8 cellular contexts compared by ENCODE assay signal in genomic region chr5:143887302-143887638, GRCh38.
DNase-seq lines count a peak whose midpoint lies in the region; ATAC-seq and TF ChIP-seq lines count a peak whose summit lies in the region.

No MANE protein-coding gene starts in this region.

- H3K4me1 ChIP-seq in psoas muscle: peaks cover 27% of the 10 kb centered on the region

- H3K9me3 ChIP-seq in psoas muscle: no peaks in the 10 kb centered on the region

- peak; percentile 34 for DNase-seq in HCEC 1CT
- DNase-seq in NCI-H446 (lab: John Stamatoyannopoulos, UW): peak; percentile 85 to 95
- peak; percentile 65 for DNase-seq in fibroblast of gingiva (ENCODE audit: low read depth)
- peak; percentile 32 to 54 for DNase-seq in psoas muscle
- no peak for DNase-seq in H7
- DNase-seq in activated T-cell treated with anti-CD3 and anti-CD28 coated beads, Interleukin-2, amount 50 U/mL, for 48 hours: no peak
- DNase-seq in HT-29 (ENCODE audit: low spot score): no peak

- no peak overlapping the region for H3K27ac ChIP-seq in psoas muscle

- H3K4me3 ChIP-seq in psoas muscle (no peak overlapping the region), H7 (ENCODE audit: insufficient read depth, low read depth, low read length) (no peak overlapping the region)

- intact Hi-C loops in psoas muscle (cut with DNase I): no loop called here

- ATAC-seq in psoas muscle: peak in 3 of 4 donors; percentile 50 to 52 (median 51)
- ATAC-seq in HG02763 (IDR thresholded peaks at IDR 0.05; ENCODE audit: unreplicated experiment): no peak

- TF ChIP-seq CTCF in psoas muscle (IDR thresholded peaks at IDR 0.05): no peak

- 17 to 44% (median 24%) methylated on average over 2 of the region's 2 CpGs for WGBS in psoas muscle, 3 donors

- no peaks in the 10 kb centered on the region for H3K36me3 ChIP-seq in psoas muscle (ENCODE audit: insufficient read depth in 1 of 2, low read depth in 1 of 2)
- H3K36me3 ChIP-seq in H7 (replicated peaks; ENCODE audit: control insufficient read depth, insufficient read depth, low read length): no peaks in the 10 kb centered on the region

- H3K27me3 ChIP-seq in psoas muscle (ENCODE audit: insufficient read depth in 3 of 3, low read length in 2 of 3): no peaks in the 10 kb centered on the region
- H3K27me3 ChIP-seq in H7 (ENCODE audit: control insufficient read depth, insufficient read depth, low read length): no peaks in the 10 kb centered on the region

Comparison
In these comparisons a context has a peak if more than half of its experiments do, and no peak if none do; other contexts are left out.
1. DNase-seq: peak in HCEC 1CT (single experiment), NCI-H446 (2 of 2), fibroblast of gingiva (single experiment) and psoas muscle (2 of 2); none in H7 (single experiment), activated T-cell treated with anti-CD3 and anti-CD28 coated beads, Interleukin-2, amount 50 U/mL, for 48 hours (0 of 2) and HT-29 (single experiment).